17 cellular contexts compared by ENCODE assay signal in the genomic region with DNA sequence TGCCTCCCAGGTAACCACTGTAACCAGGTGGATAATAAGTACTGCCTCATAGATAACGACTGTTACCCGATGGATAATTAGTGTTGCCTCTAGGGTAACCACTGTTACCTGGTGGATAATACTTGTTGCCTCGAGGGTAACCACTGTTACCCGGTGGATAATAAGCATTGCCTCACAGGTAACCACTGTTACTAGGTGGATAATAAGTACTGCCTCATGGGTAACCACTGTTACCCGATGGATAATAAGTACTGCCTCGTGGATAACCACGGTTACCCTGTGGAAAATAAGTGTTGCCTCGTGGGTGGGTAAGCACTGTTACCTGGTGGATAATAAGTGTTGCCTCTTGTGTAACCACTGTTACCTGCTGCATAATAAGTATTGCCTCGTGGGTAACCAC. TPM values are rescaled to one million over a fixed set of nuclear protein-coding genes. Genes with fewer than 3 reads are reported as not detected.
"Had no signal": no experiment of that assay in that cellular context is flagged by ENCODE, and none has a peak within 500 bp of the region (broad histone marks: within the 10 kb centered on the region; RNA-seq: fewer than 3 reads in every experiment).

No MANE protein-coding gene starts in this region.

RNA-seq across cellular contexts. Expression of a gene that starts 17.5 kb away (rescaled TPM):
- total RNA-seq: naive thymus-derived CD4-positive, alpha-beta T cell; natural killer cell; occipital lobe; osteoblast; pancreas; posterior vena cava; pulmonary artery endothelial cell; right atrium auricular region; sciatic nerve; smooth muscle cell; suprapubic skin; testis; upper lobe of right lung; urinary bladder had no signal
- polyA plus RNA-seq: naive thymus-derived CD4-positive, alpha-beta T cell; neural cell; pancreas; smooth muscle cell; urinary bladder had no signal

RNA-seq across cellular contexts. Expression of a gene that starts 53.4 kb away (rescaled TPM):
- total RNA-seq: naive thymus-derived CD4-positive, alpha-beta T cell; natural killer cell; occipital lobe; osteoblast; posterior vena cava; pulmonary artery endothelial cell; right atrium auricular region; sciatic nerve; smooth muscle cell; suprapubic skin; upper lobe of right lung; urinary bladder had no signal
- polyA plus RNA-seq: naive thymus-derived CD4-positive, alpha-beta T cell; neural cell; pancreas; smooth muscle cell; spleen; thymus had no signal
